Comparison of ENCODE assay signal across 8 cellular contexts in the genomic region with DNA sequence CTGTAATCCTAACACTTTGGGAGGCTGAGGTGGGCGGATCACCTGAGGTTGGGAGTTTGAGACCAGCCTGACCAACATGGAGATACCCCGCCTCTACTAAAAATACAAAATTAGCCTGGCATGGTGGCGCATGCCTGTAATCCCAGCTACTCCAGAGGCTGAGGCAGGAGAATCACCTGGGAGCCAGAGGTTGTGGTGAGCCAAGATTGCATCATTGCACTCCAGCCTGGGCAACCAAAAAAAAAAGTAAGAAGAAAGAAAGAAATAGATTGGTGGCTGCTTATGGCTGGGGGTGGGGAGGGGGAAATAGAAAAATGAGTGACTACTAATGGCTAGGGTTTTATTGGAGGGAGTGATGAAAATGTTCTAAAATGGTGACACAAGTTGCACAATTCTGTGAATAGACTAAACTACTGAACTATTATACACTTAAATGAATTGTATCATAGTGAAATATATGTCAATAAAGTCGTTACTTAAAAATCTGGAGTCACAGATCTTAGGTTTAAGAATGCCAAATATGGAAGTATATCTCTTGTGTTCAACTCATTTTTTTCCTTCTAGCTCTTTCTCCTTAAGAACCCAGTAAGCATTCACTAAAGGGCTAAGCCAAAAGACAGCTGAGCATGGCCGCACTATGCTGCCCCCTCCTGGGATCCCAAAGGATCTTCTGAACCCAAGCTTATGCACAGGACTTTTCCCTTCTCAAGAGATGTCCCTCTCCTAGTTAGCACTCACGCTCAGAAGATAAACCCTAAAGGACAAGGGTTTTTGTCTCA. TPM values are rescaled to one million over a fixed set of nuclear protein-coding genes. Genes with fewer than 3 reads are reported as not detected.
DNase-seq lines count a peak whose midpoint lies in the region; ATAC-seq, FAIRE-seq and TF ChIP-seq lines count a peak whose summit lies in the region.

No MANE protein-coding gene starts in this region.

- no peaks in the 10 kb centered on the region for H3K9me2 ChIP-seq in SU-DHL-6 (replicated peaks; ENCODE audit: insufficient read depth, low read length)

- FAIRE-seq in bronchial epithelial cell (lab: Jason Lieb, UNC): no peak

- H4K20me1 ChIP-seq in SU-DHL-6 (ENCODE audit: low read depth, low read length): no peaks in the 10 kb centered on the region

- H2AFZ ChIP-seq in SU-DHL-6 (ENCODE audit: low read depth, low read length, severe bottlenecking): no peak overlapping the region

- DNase-seq in GM03348 (ENCODE audit: low spot score): peak; percentile 79
- DNase-seq in NCI-H1092 treated with DMSO at 0.1 percent for 48 hours (lab: John Stamatoyannopoulos, UW): peak; percentile 76
- peak; percentile 62 for DNase-seq in bronchial epithelial cell (ENCODE audit: low read depth)
- peak; percentile 43 to 51 for DNase-seq in left colon
- DNase-seq in stimulated activated CD4-positive, alpha-beta T cell treated with anti-CD3 and anti-CD28 coated beads, TNF-alpha, amount 100 ng/mL, for 48 hours (ENCODE audit: low read depth in 3 of 3): peak in 2 of 3 donors; percentile 12 to 22

- H3K36me3 ChIP-seq in SU-DHL-6 (ENCODE audit: low read length) (no peaks in the 10 kb centered on the region), bronchial epithelial cell (ENCODE audit: control insufficient read depth, insufficient read depth, low read length) (no peaks in the 10 kb centered on the region)

- H3K4me2 ChIP-seq in SU-DHL-6 (ENCODE audit: low read depth, low read length, poor library complexity, severe bottlenecking): no peak overlapping the region

- no peaks in the 10 kb centered on the region for H3K79me2 ChIP-seq in SU-DHL-6 (ENCODE audit: insufficient read depth, low read length)

- H3K27ac ChIP-seq in SU-DHL-6 (ENCODE audit: low read depth, low read length): no peak overlapping the region

- no peaks in the 10 kb centered on the region for H3K9me3 ChIP-seq in SU-DHL-6 (ENCODE audit: insufficient read depth, low read length)

- no peak overlapping the region for H3K4me3 ChIP-seq in SU-DHL-6 (ENCODE audit: insufficient read depth, low read length, poor library complexity, severe bottlenecking)
- H3K4me3 ChIP-seq in bronchial epithelial cell (ENCODE audit: low read depth, low read length): no peak overlapping the region

- intact Hi-C loops in left colon (cut with DNase I, micrococcal nuclease): loop anchor here in 1 of 2 donors (5.0 kb wide), 1 partner anchor 339 kb away; no protein-coding TSS in a partner anchor

- TF ChIP-seq CTCF in SU-DHL-6 (IDR thresholded peaks at IDR 0.05; ENCODE audit: insufficient read depth, low read length, poor library complexity, severe bottlenecking) (peak; percentile 64), bronchial epithelial cell (IDR thresholded peaks at IDR 0.05; ENCODE audit: insufficient read depth, low read length, severe bottlenecking) (peak; percentile 77)

- ATAC-seq in left colon (peak; percentile 35), HG02610 (IDR thresholded peaks at IDR 0.05; ENCODE audit: unreplicated experiment) (no peak), GM21390 (IDR thresholded peaks at IDR 0.05; ENCODE audit: unreplicated experiment) (no peak)

- no peak overlapping the region for H3K9ac ChIP-seq in SU-DHL-6 (ENCODE audit: low read length)

- peaks cover 11% of the 10 kb centered on the region; the same call in 1 of the 2 replicates for H3F3A ChIP-seq in SU-DHL-6 (ENCODE audit: insufficient read depth)

- no peaks in the 10 kb centered on the region for H3K27me3 ChIP-seq in SU-DHL-6 (ENCODE audit: low read length)
- H3K27me3 ChIP-seq in bronchial epithelial cell (ENCODE audit: control insufficient read depth, insufficient read depth, low read length): no peaks in the 10 kb centered on the region

RNA-seq across cellular contexts. Expression of gene NPL, which starts 3.2 kb away (rescaled TPM):
- total RNA-seq in bronchial epithelial cell: 2.4 and 18.8 TPM in 2 replicates
- 10 to 100 TPM in 1 of 2 donors, 1 to 10 TPM in 1; 9.4 to 15.4 TPM for total RNA-seq in left colon

RNA-seq across cellular contexts. Expression of gene DHX9, which starts 52.7 kb away (rescaled TPM):
- total RNA-seq in bronchial epithelial cell (78.1 and 96.9 TPM in 2 replicates), left colon (10 to 100 TPM; 92.4 to 95.8 TPM)

Comparison
In these comparisons a context has a peak if more than half of its experiments do, and no peak if none do; other contexts are left out.
1. DNase-seq: peak in every context shown above with its lines; median percentile 79 in GM03348; 76 in NCI-H1092 treated with DMSO at 0.1 percent for 48 hours; 62 in bronchial epithelial cell; 47 in left colon; 17 in stimulated activated CD4-positive, alpha-beta T cell treated with anti-CD3 and anti-CD28 coated beads, TNF-alpha, amount 100 ng/mL, for 48 hours.